18 cellular contexts compared by ENCODE assay signal in the genomic region with DNA sequence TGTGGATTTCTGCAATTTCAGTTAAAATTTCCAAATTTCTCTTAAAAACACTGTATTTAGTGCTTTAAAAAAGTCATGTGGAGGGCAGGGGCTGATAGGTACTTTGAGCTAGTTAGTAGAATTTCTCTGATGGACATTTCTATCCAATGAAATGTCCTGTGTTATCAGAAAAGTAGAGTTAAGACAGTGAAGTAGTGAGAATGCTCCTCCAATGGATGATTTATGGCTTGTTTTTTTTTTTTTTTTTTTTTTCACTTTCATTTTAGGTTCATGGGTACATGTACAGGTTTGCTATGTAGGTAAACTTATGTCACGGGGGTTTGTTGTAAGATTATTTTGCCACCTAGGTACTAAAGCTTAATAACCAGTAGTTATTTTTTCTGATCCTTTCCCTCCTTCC. TPM values are rescaled to one million over a fixed set of nuclear protein-coding genes. Genes with fewer than 3 reads are reported as not detected.
DNase-seq lines count a peak whose midpoint lies in the region; ATAC-seq, FAIRE-seq and TF ChIP-seq lines count a peak whose summit lies in the region.
"Had no signal": no experiment of that assay in that cellular context is flagged by ENCODE, and none has a peak within 500 bp of the region (broad histone marks: within the 10 kb centered on the region; RNA-seq: fewer than 3 reads in every experiment).

No MANE protein-coding gene starts in this region.

- H3K36me3 Mint-ChIP-seq in T-helper 17 cell (ENCODE audit: low read depth): peaks cover 2% of the 10 kb centered on the region

- H3K9ac ChIP-seq in K562 (ENCODE audit: insufficient read depth in 1 of 2, low read depth in 2 of 2, low read length in 2 of 2): no peak overlapping the region
- H3K9ac ChIP-seq in Karpas-422 (ENCODE audit: low read length): no peak overlapping the region

- H3K27ac ChIP-seq in HEK293 (ENCODE audit: extremely low read depth, low read depth, low read length) (no peak overlapping the region), K562 (ENCODE audit: extremely low read depth, low read depth, low read length) (no peak overlapping the region), Karpas-422 (ENCODE audit: low read length) (no peak overlapping the region)

- no peaks in the 10 kb centered on the region for H4K20me1 ChIP-seq in K562 (replicated peaks; ENCODE audit: control insufficient read depth, insufficient read depth, low read length)
- H4K20me1 ChIP-seq in Karpas-422 (ENCODE audit: insufficient read depth, low read depth, low read length): no peaks in the 10 kb centered on the region

- no peaks in the 10 kb centered on the region for H3K9me3 ChIP-seq in HEK293 (ENCODE audit: control insufficient read depth, insufficient read depth, low read depth, low read length)
- H3K9me3 ChIP-seq in T-helper 17 cell (ENCODE audit: control insufficient read depth, low read length, poor library complexity, severe bottlenecking): no peaks in the 10 kb centered on the region
- no peaks in the 10 kb centered on the region for H3K9me3 ChIP-seq in K562 (replicated peaks; ENCODE audit: control insufficient read depth, insufficient read depth, low read depth, low read length)
- H3K9me3 ChIP-seq in Karpas-422 (ENCODE audit: low read length): no peaks in the 10 kb centered on the region
- H3K9me3 ChIP-seq: HAP-1 had no signal

- 83% methylated on average over 1 of the region's 1 CpG for WGBS in K562 (ENCODE audit: insufficient coverage, low coverage, missing lambda C conversion rate)

- no TSS peak for BruUV-seq in K562 (replicated peaks; lab: Mats Ljungman, UMichigan)

- H3K9me1 ChIP-seq in K562 (ENCODE audit: control insufficient read depth, insufficient read depth, low read length): no peaks in the 10 kb centered on the region

- peaks cover 21 to 53% of the 10 kb centered on the region in 2 experiments for H3K36me3 ChIP-seq in HEK293 (ENCODE audit: control insufficient read depth in 2 of 2, insufficient read depth in 1 of 2, low read length in 2 of 2)
- H3K36me3 ChIP-seq in K562 (ENCODE audit: control insufficient read depth, insufficient read depth, low read length): peaks cover 66% of the 10 kb centered on the region
- peaks cover 21% of the 10 kb centered on the region; the same call in 1 of the 2 replicates for H3K36me3 ChIP-seq in Karpas-422 (ENCODE audit: insufficient read depth, low read length)

- TF ChIP-seq EP300 in K562 (IDR thresholded peaks at IDR 0.05; ENCODE audit: low read length): no peak

- H3K27me3 ChIP-seq in K562 (ENCODE audit: control insufficient read depth in 2 of 2, insufficient read depth in 2 of 2, low read length in 2 of 2): no peaks in the 10 kb centered on the region
- H3K27me3 ChIP-seq in Karpas-422 (ENCODE audit: low read length): no peaks in the 10 kb centered on the region

- CTCF ChIA-PET in HEK293 (lab: Yijun Ruan, JAX) (no interaction called here), K562 (lab: Yijun Ruan, JAX; ENCODE audit: low intra/inter-chr PET ratio) (no interaction called here)

- intact Hi-C loops in K562 (cut with micrococcal nuclease): no loop called here

- DNase-seq in GM18507 (ENCODE audit: extremely low spot score, insufficient read length, low read depth) (no peak), T-helper 17 cell (no peak), K562 (ENCODE audit: extremely low read depth in 1 of 4, low spot score in 3 of 4) (no peak), NCI-H1092 treated with DMSO at 0.1 percent for 48 hours (lab: John Stamatoyannopoulos, UW) (no peak), Karpas-422 (no peak), NCI-H1105 treated with DMSO at 0.1 percent for 48 hours (lab: John Stamatoyannopoulos, UW) (no peak), SKM-1 treated with dmso at 0.1 percent for 144 hours (lab: John Stamatoyannopoulos, UW; ENCODE audit: unreplicated experiment) (no peak)
- DNase-seq: 8988T; C1 segment of cervical spinal cord; Calu3; CD4-positive, alpha-beta memory T cell; COR-L47; DMS53; DMS79 treated with DMSO at 0.1 percent for 48 hours; GF-D8 had no signal

- H2AFZ ChIP-seq in K562 (ENCODE audit: low read depth, low read length): no peak overlapping the region
- no peak overlapping the region for H2AFZ ChIP-seq in Karpas-422 (ENCODE audit: low read length)
- H2AFZ ChIP-seq: GM23338 had no signal

- no peaks in the 10 kb centered on the region for H3K27me3 Mint-ChIP-seq in T-helper 17 cell
- H3K27me3 Mint-ChIP-seq: CD4-positive, alpha-beta memory T cell had no signal

- ATAC-seq in T-helper 17 cell: no peak
- no peak for ATAC-seq in K562
- ATAC-seq: GM23338 had no signal

- in situ Hi-C loops in K562 (cut with MboI): no loop called here

- H3K4me3 ChIP-seq in HEK293 (ENCODE audit: low read depth, low read length) (no peak overlapping the region), K562 (no peak overlapping the region), Karpas-422 (ENCODE audit: low read length) (no peak overlapping the region)
- H3K4me3 ChIP-seq: GM23338, HAP-1 had no signal

- no peak for TF ChIP-seq POLR2A in K562 (conservative IDR thresholded peaks at IDR 0.05)

- no peaks in the 10 kb centered on the region for H3K9me2 ChIP-seq in Karpas-422 (replicated peaks; ENCODE audit: insufficient read depth, low read length)

- TF ChIP-seq CTCF in HEK293 (tag by site-specific recombination; IDR thresholded peaks at IDR 0.05) (no peak), K562 (IDR thresholded peaks at IDR 0.05 in 2 of 3, conservative IDR thresholded peaks at IDR 0.05 in 1 of 3; ENCODE audit: insufficient read depth in 2 of 3, low read depth in 1 of 3, low read length in 3 of 3) (no peak)

- no peak overlapping the region for H3K4me3 Mint-ChIP-seq in T-helper 17 cell
- H3K4me3 Mint-ChIP-seq: CD4-positive, alpha-beta memory T cell; GM23338 had no signal

- H3K79me2 ChIP-seq in K562 (ENCODE audit: control insufficient read depth, insufficient read depth, low read length): no peaks in the 10 kb centered on the region
- H3K79me2 ChIP-seq in Karpas-422 (ENCODE audit: low read length): peaks cover 12% of the 10 kb centered on the region

- POLR2A ChIA-PET in HEK293 (lab: Yijun Ruan, JAX): interaction anchor here (0.7 kb wide), 1 partner anchor 55 kb away, joined by 3 read pairs; the partner anchor contains the start of gene BTAF1
- POLR2A ChIA-PET in K562 (lab: Yijun Ruan, JAX): interaction anchor here (0.8 kb wide), 1 partner anchor 29 kb away, joined by 3 read pairs; no protein-coding TSS in a partner anchor

- no peak for TF ChIP-seq RAD21 in K562 (CRISPR knock-in tag; conservative IDR thresholded peaks at IDR 0.05 in 1 of 2, IDR thresholded peaks at IDR 0.05 in 1 of 2)

- FAIRE-seq in GM18507 (lab: Jason Lieb, UNC) (peak; percentile 31), K562 (lab: Jason Lieb, UNC) (peak; percentile 15)

- H3K4me1 Mint-ChIP-seq in T-helper 17 cell: peaks cover 7% of the 10 kb centered on the region
- H3K4me1 Mint-ChIP-seq: GM23338 had no signal

- no peaks in the 10 kb centered on the region for H3K4me1 ChIP-seq in HEK293 (ENCODE audit: control insufficient read depth, insufficient read depth, low read length)
- H3K4me1 ChIP-seq in K562 (replicated peaks in 1 of 2; ENCODE audit: control insufficient read depth in 2 of 2, insufficient read depth in 2 of 2, low read length in 2 of 2): no peaks in the 10 kb centered on the region
- no peaks in the 10 kb centered on the region for H3K4me1 ChIP-seq in Karpas-422 (ENCODE audit: low read length)
- H3K4me1 ChIP-seq: HAP-1 had no signal

- H3K4me2 ChIP-seq in K562 (ENCODE audit: insufficient read depth, low read length) (no peak overlapping the region), Karpas-422 (ENCODE audit: low read depth, low read length, poor library complexity, severe bottlenecking) (no peak overlapping the region)
- H3K4me2 ChIP-seq: GM23338 had no signal

- peak overlapping the region; percentile 43 for H3K27ac Mint-ChIP-seq in T-helper 17 cell

TF ChIP-seq in K562, 482 proteins besides CTCF, POLR2A, EP300 and RAD21 (continues in another document):
- TF ChIP-seq MEIS2 (IDR thresholded peaks at IDR 0.05; ENCODE audit: partially characterized antibody): peak; percentile 51

RNA-seq across cellular contexts. Expression of gene BTAF1, which starts 55.0 kb away (rescaled TPM):
- total RNA-seq in T-helper 17 cell (10 to 100 TPM; 66.8 to 68.9 TPM), K562 (2014; rRNA removed) (23.6 and 26.3 TPM in 2 replicates), K562 (2014; rRNA removed; fragmentation: Illumina TruSeq; extraction: Trizol) (38.8 and 43.3 TPM in 2 replicates), K562 (2015; rRNA removed; fragmentation: Illumina TruSeq; extraction: Trizol) (36.6 and 39.3 TPM in 2 replicates), K562 (2021) (28.8 and 30.5 TPM in 2 replicates)
- 60.1 and 247 TPM in 2 replicates for total RNA-seq in K562 (2011; cell fraction: chromatin; rRNA removed; ENCODE audit: low replicate concordance)
- 31.5 and 53.6 TPM in 2 replicates for total RNA-seq in K562 (2011; cell fraction: nucleolus; rRNA removed)
- total RNA-seq in K562 (2011; cell fraction: nucleoplasm; rRNA removed): 61.0 and 72.3 TPM in 2 replicates
- polyA plus RNA-seq in K562 (2011; rRNA removed) (70.7 and 86.7 TPM in 2 replicates), K562 (2014; fragmentation: Illumina TruSeq; extraction: Trizol) (24.5 and 26.7 TPM in 2 replicates), K562 (2014; fragmentation: Nextera tagmentation; extraction: Ambion mirVana) (1 to 10 TPM; 6.6 to 9.7 TPM), K562 (2014; rRNA removed) (32.0 and 39.5 TPM in 2 replicates)
- polyA plus RNA-seq in K562 (2011; cell fraction: cytosol; rRNA removed): 6.4 and 18.1 TPM in 2 replicates
- 204 and 470 TPM in 2 replicates for polyA plus RNA-seq in K562 (2011; cell fraction: nucleus; rRNA removed)
- polyA plus RNA-seq in K562 (2012): 17.4 and 43.5 TPM in 2 replicates
- 100.0 and 114 TPM in 2 replicates for polyA minus RNA-seq in K562 (2011; rRNA and poly(A)+ RNA removed)
- polyA minus RNA-seq in K562 (2011; cell fraction: cytosol; rRNA and poly(A)+ RNA removed): 19.3 and 23.9 TPM in 2 replicates
- 87.2 and 200 TPM in 2 replicates for polyA minus RNA-seq in K562 (2011; cell fraction: nucleus; rRNA and poly(A)+ RNA removed)
- total RNA-seq in Karpas-422 (2014; rRNA removed; shearing (Covaris generic); ENCODE audit: low replicate concordance): 46.4 and 65.7 TPM in 2 replicates
